Comparison of ENCODE assay signal across 21 cellular contexts in the genomic region with DNA sequence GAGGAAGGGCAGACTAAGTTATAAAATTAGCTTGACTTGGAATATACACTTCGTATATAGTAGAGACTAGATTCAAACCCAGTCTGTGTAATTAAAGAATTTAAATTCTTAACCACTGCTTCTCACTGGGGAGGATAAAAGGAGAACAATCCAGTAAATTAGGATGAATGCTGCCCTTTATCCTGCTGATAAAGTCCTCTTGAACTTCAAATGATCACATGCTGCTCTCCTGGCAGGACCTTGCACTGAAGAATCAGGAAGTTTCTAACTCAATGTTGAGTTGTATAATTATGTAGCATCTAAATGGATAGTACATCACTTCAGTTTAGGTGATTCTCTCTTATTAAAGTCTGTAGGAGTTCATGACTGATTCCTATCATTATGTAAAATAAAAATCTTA.
DNase-seq lines count a peak whose midpoint lies in the region; ATAC-seq, FAIRE-seq and TF ChIP-seq lines count a peak whose summit lies in the region.
"Had no signal": no experiment of that assay in that cellular context is flagged by ENCODE, and none has a peak within 500 bp of the region (broad histone marks: within the 10 kb centered on the region; RNA-seq: fewer than 3 reads in every experiment).

No MANE protein-coding gene starts in this region.

- CTCF ChIA-PET in activated CD8-positive, alpha-beta T cell treated with anti-CD3 and anti-CD28 coated beads, Interleukin-2, amount 10 ng/mL, durations not matched to agents 7 days and 5 days (lab: Charles Lee), result no interaction called here

- no peaks in the 10 kb centered on the region for H3K36me3 Mint-ChIP-seq in activated CD8-positive, alpha-beta T cell treated with anti-CD3 and anti-CD28 coated beads, Interleukin-2, amount 10 ng/mL, durations not matched to agents 7 days and 5 days (ENCODE audit: low read depth)
- H3K36me3 Mint-ChIP-seq: CD14-positive monocyte; CD4-positive, alpha-beta memory T cell had no signal

- TF ChIP-seq CTCF in D721Med (IDR thresholded peaks at IDR 0.05; ENCODE audit: insufficient read depth, missing control alignments) (no peak), psoas muscle (IDR thresholded peaks at IDR 0.05) (no peak)

- FAIRE-seq in D721Med (lab: Jason Lieb, UNC), result peak; percentile 48
- FAIRE-seq: GM12891 had no signal

- H3K36me3 ChIP-seq in NT2/D1 (ENCODE audit: insufficient read depth, insufficient read length, low read length) (no peaks in the 10 kb centered on the region), iPS-20b (ENCODE audit: insufficient read depth, low read depth, low read length) (no peaks in the 10 kb centered on the region), psoas muscle (ENCODE audit: insufficient read depth in 1 of 2, low read depth in 1 of 2) (no peaks in the 10 kb centered on the region)
- H3K36me3 ChIP-seq: BLaER1 had no signal

- no peaks in the 10 kb centered on the region for H3K27me3 ChIP-seq in NT2/D1 (ENCODE audit: insufficient read depth, insufficient read length)
- H3K27me3 ChIP-seq in iPS-20b (ENCODE audit: insufficient read depth, low read length), result peaks cover 13% of the 10 kb centered on the region; the same call in 1 of the 2 replicates
- H3K27me3 ChIP-seq in psoas muscle (ENCODE audit: insufficient read depth in 3 of 3, low read length in 2 of 3), result no peaks in the 10 kb centered on the region
- H3K27me3 ChIP-seq: BLaER1 had no signal

- H3K4me1 Mint-ChIP-seq in activated CD8-positive, alpha-beta T cell treated with anti-CD3 and anti-CD28 coated beads, Interleukin-2, amount 10 ng/mL, durations not matched to agents 7 days and 5 days (ENCODE audit: low read depth), result no peaks in the 10 kb centered on the region
- H3K4me1 Mint-ChIP-seq: CD14-positive monocyte; CD4-positive, alpha-beta memory T cell had no signal

- intact Hi-C loops in psoas muscle (cut with DNase I), result no loop called here

- no peak overlapping the region for H3K4me3 ChIP-seq in NT2/D1 (ENCODE audit: insufficient read length, low read depth)
- peak overlapping the region; percentile 44; the same call in 1 of the 2 replicates for H3K4me3 ChIP-seq in iPS-20b (ENCODE audit: low read length)
- H3K4me3 ChIP-seq in psoas muscle, result no peak overlapping the region
- H3K4me3 ChIP-seq: BLaER1 had no signal

- H3K27ac ChIP-seq in iPS-20b (ENCODE audit: low read length), result no peak overlapping the region
- H3K27ac ChIP-seq in psoas muscle, result no peak overlapping the region
- H3K27ac ChIP-seq: BLaER1, HL-60 had no signal

- no peak overlapping the region for H3K27ac Mint-ChIP-seq in activated CD8-positive, alpha-beta T cell treated with anti-CD3 and anti-CD28 coated beads, Interleukin-2, amount 10 ng/mL, durations not matched to agents 7 days and 5 days
- H3K27ac Mint-ChIP-seq: CD14-positive monocyte; CD4-positive, alpha-beta memory T cell; HFFc6 had no signal

- ATAC-seq in psoas muscle, result no peak
- ATAC-seq in activated CD8-positive, alpha-beta T cell treated with anti-CD3 and anti-CD28 coated beads, Interleukin-2, amount 10 ng/mL, durations not matched to agents 7 days and 5 days, result no peak
- ATAC-seq: HCT116 had no signal

- POLR2A ChIA-PET in activated CD8-positive, alpha-beta T cell treated with anti-CD3 and anti-CD28 coated beads, Interleukin-2, amount 10 ng/mL, durations not matched to agents 7 days and 5 days (lab: Charles Lee), result no interaction called here

- no peaks in the 10 kb centered on the region for H3K4me1 ChIP-seq in NT2/D1 (ENCODE audit: insufficient read depth, insufficient read length)
- peaks cover 12% of the 10 kb centered on the region for H3K4me1 ChIP-seq in iPS-20b (ENCODE audit: insufficient read depth, low read length)
- no peaks in the 10 kb centered on the region for H3K4me1 ChIP-seq in psoas muscle
- H3K4me1 ChIP-seq: BLaER1 had no signal

- H3K27me3 Mint-ChIP-seq in activated CD8-positive, alpha-beta T cell treated with anti-CD3 and anti-CD28 coated beads, Interleukin-2, amount 10 ng/mL, durations not matched to agents 7 days and 5 days (ENCODE audit: low read depth), result no peaks in the 10 kb centered on the region
- H3K27me3 Mint-ChIP-seq: CD4-positive, alpha-beta memory T cell had no signal

- peaks cover 8% of the 10 kb centered on the region for H3K9me3 Mint-ChIP-seq in activated CD8-positive, alpha-beta T cell treated with anti-CD3 and anti-CD28 coated beads, Interleukin-2, amount 10 ng/mL, durations not matched to agents 7 days and 5 days (ENCODE audit: insufficient read depth)
- H3K9me3 Mint-ChIP-seq: HFFc6 had no signal

- H3K9ac ChIP-seq in NT2/D1 (ENCODE audit: insufficient read length, low read depth) (no peak overlapping the region), iPS-20b (ENCODE audit: low read depth, low read length) (no peak overlapping the region)
- H3K9ac ChIP-seq: BLaER1 had no signal

- DNase-seq in D721Med (ENCODE audit: insufficient read length, low spot score) (no peak), NT2/D1 (ENCODE audit: low read depth, low spot score) (peak; percentile 15), foreskin melanocyte (peak; percentile 26), psoas muscle (no peak), NCI-H146 treated with DMSO at 0.1 percent for 48 hours (lab: John Stamatoyannopoulos, UW; ENCODE audit: unreplicated experiment) (no peak)
- DNase-seq in activated CD4-positive, alpha-beta T cell treated with anti-CD3 and anti-CD28 coated beads for 4 hours, result no peak
- no peak for DNase-seq in activated CD8-positive, alpha-beta T cell treated with anti-CD3 and anti-CD28 coated beads, Interleukin-2, amount 10 ng/mL, durations not matched to agents 7 days and 5 days
- DNase-seq: 8988T; Calu3; CD4-positive, alpha-beta memory T cell; DMS 273 treated with DMSO at 0.1 percent for 48 hours; DMS53; DND-41; EL; HFFc6 had no signal

- no peak overlapping the region for H3K4me3 Mint-ChIP-seq in activated CD8-positive, alpha-beta T cell treated with anti-CD3 and anti-CD28 coated beads, Interleukin-2, amount 10 ng/mL, durations not matched to agents 7 days and 5 days
- H3K4me3 Mint-ChIP-seq: CD14-positive monocyte, HFFc6 had no signal

- H3K9me3 ChIP-seq in NT2/D1 (ENCODE audit: insufficient read depth, low read length) (no peaks in the 10 kb centered on the region), iPS-20b (ENCODE audit: insufficient read depth, low read depth, low read length) (no peaks in the 10 kb centered on the region), psoas muscle (no peaks in the 10 kb centered on the region)
- H3K9me3 ChIP-seq: BLaER1 had no signal

- WGBS in psoas muscle, 3 donors, result 36 to 61% (median 47%) methylated on average over 1 of the region's 1 CpG

Comparison
In these comparisons a context has a peak if more than half of its experiments do, and no peak if none do; other contexts are left out.
1. DNase-seq: peak in NT2/D1 (single experiment) and foreskin melanocyte (single experiment); none in D721Med (single experiment), activated CD4-positive, alpha-beta T cell treated with anti-CD3 and anti-CD28 coated beads for 4 hours (0 of 2), psoas muscle (0 of 2), activated CD8-positive, alpha-beta T cell treated with anti-CD3 and anti-CD28 coated beads, Interleukin-2, amount 10 ng/mL, durations not matched to agents 7 days and 5 days (single experiment) and NCI-H146 treated with DMSO at 0.1 percent for 48 hours (single experiment).